In genomic region chr2:216412022-216412999, GRCh38 we compare ENCODE assay signal across 8 cellular contexts. TPM values are rescaled to one million over a fixed set of nuclear protein-coding genes. Genes with fewer than 3 reads are reported as not detected.
A peak's percentile ranks its signal among the peaks of the same experiment; 100 is the strongest.
DNase-seq lines count a peak whose midpoint lies in the region; ATAC-seq and TF ChIP-seq lines count a peak whose summit lies in the region.

Gene SMARCAL1 (plus strand): TSS chr2:216412484. CDS start chr2:216414705, 2,221 bp downstream.

- POLR2A ChIA-PET in GM10248 (lab: Yijun Ruan, JAX), result no interaction called here

- peak; percentile 91 for ATAC-seq in HG02623 (IDR thresholded peaks at IDR 0.05; ENCODE audit: unreplicated experiment)
- peak; percentile 98 for ATAC-seq in omental fat pad (ENCODE audit: low FRiP score)

- no peaks in the 10 kb centered on the region for H3K27me3 ChIP-seq in testis

- H3K36me3 Mint-ChIP-seq in activated naive CD8-positive, alpha-beta T cell, result peaks cover 3% of the 10 kb centered on the region

- no peaks in the 10 kb centered on the region for H3K36me3 ChIP-seq in testis (ENCODE audit: low read depth, missing control alignments)

- TF ChIP-seq POLR2A in testis (IDR thresholded peaks at IDR 0.05), result no peak

- H3K27ac Mint-ChIP-seq in activated naive CD8-positive, alpha-beta T cell, result peak within 1 kb of the TSS; percentile 96

- intact Hi-C loops in testis (cut with DNase I; ENCODE audit: low total_unique reads), result no loop called here

- TF ChIP-seq CTCF in GM10248 (IDR thresholded peaks at IDR 0.05; ENCODE audit: control extremely low read depth, extremely low read depth, low read depth, missing control alignments) (no peak), omental fat pad (IDR thresholded peaks at IDR 0.05) (no peak), testis (IDR thresholded peaks at IDR 0.05) (no peak)

- H3K9me3 Mint-ChIP-seq in activated naive CD8-positive, alpha-beta T cell (ENCODE audit: low read depth), result no peaks in the 10 kb centered on the region

- H3K4me1 Mint-ChIP-seq in activated naive CD8-positive, alpha-beta T cell (ENCODE audit: low read depth), result peaks cover 19% of the 10 kb centered on the region

- DNase-seq in GM10248 (ENCODE audit: extremely low spot score) (peak; percentile 94), NCI-H1105 (lab: John Stamatoyannopoulos, UW) (peak; percentile 95), SKM-1 treated with dmso at 0.1 percent for 144 hours (lab: John Stamatoyannopoulos, UW; ENCODE audit: unreplicated experiment) (peak; percentile 97), glomerular visceral epithelial cell (ENCODE audit: extremely low spot score) (peak; percentile 98), omental fat pad (ENCODE audit: low spot score) (peak; percentile 98), testis (peak; percentile 100)

- WGBS in testis, 2 donors, result 5 to 7% methylated on average over 43 to 55 of the region's 56 CpGs

- H3K27ac ChIP-seq in testis, result peak within 1 kb of the TSS; percentile 95 to 98

- peaks cover 9% of the 10 kb centered on the region for H3K4me1 ChIP-seq in testis

- CTCF ChIA-PET in GM10248 (lab: Yijun Ruan, JAX), result interaction anchor here (0.8 to 5.9 kb wide), 5 partner anchors 9 to 298 kb away, joined by 3 to 60 read pairs (median 3); no protein-coding TSS in a partner anchor

- peak within 1 kb of the TSS; percentile 66 to 92 for H3K4me3 ChIP-seq in testis

- no peaks in the 10 kb centered on the region for H3K9me3 ChIP-seq in testis

- H3K4me3 Mint-ChIP-seq in activated naive CD8-positive, alpha-beta T cell, result peak within 1 kb of the TSS; percentile 96

- H3K27me3 Mint-ChIP-seq in activated naive CD8-positive, alpha-beta T cell, result no peaks in the 10 kb centered on the region

RNA-seq across cellular contexts. Expression of gene SMARCAL1, which starts in this region (rescaled TPM):
- total RNA-seq in omental fat pad (10 to 100 TPM; 11.2 to 31.4 (median 14.5) TPM), testis (10 to 100 TPM; 39.1 to 50.2 TPM)
- polyA plus RNA-seq in testis (ENCODE audit: insufficient read depth, low read depth, low replicate concordance), result 27.3 TPM

Comparison
In these comparisons a context has a peak if more than half of its experiments do, and no peak if none do; other contexts are left out.
1. Peak in every context shown above with its lines: DNase-seq, ATAC-seq, H3K4me3 ChIP-seq and H3K27ac ChIP-seq.